In genomic region chr6:159898519-159898918, GRCh38 we compare ENCODE assay signal across 18 cellular contexts. TPM values are rescaled to one million over a fixed set of nuclear protein-coding genes. Genes with fewer than 3 reads are reported as not detected.
DNase-seq lines count a peak whose midpoint lies in the region; ATAC-seq, FAIRE-seq and TF ChIP-seq lines count a peak whose summit lies in the region.
"Had no signal": no experiment of that assay in that cellular context is flagged by ENCODE, and none has a peak within 500 bp of the region (broad histone marks: within the 10 kb centered on the region; RNA-seq: fewer than 3 reads in every experiment).

No MANE protein-coding gene starts in this region.

- H3K27ac ChIP-seq in IMR-90 (ENCODE audit: insufficient read depth, low read length) (no peak overlapping the region), K562 (ENCODE audit: extremely low read depth, low read depth, low read length) (no peak overlapping the region), mesenchymal stem cell (ENCODE audit: low read length, poor library complexity, severe bottlenecking) (no peak overlapping the region), thyroid gland (peak overlapping the region; percentile 43 to 91 (median 66))
- H3K27ac ChIP-seq: BLaER1 had no signal

- H3K36me3 ChIP-seq in IMR-90 (ENCODE audit: control insufficient read depth, insufficient read depth, low read length): no peaks in the 10 kb centered on the region
- H3K36me3 ChIP-seq in K562 (ENCODE audit: control insufficient read depth, insufficient read depth, low read length): no peaks in the 10 kb centered on the region
- H3K36me3 ChIP-seq in mesenchymal stem cell (ENCODE audit: control insufficient read depth in 1 of 2, insufficient read depth in 2 of 2, low read depth in 1 of 2, low read length in 2 of 2): no peaks in the 10 kb centered on the region
- H3K36me3 ChIP-seq in thyroid gland: no peaks in the 10 kb centered on the region
- H3K36me3 ChIP-seq: BLaER1 had no signal

- intact Hi-C loops in IMR-90 (cut with micrococcal nuclease): no loop called here
- intact Hi-C loops in K562 (cut with micrococcal nuclease): no loop called here
- intact Hi-C loops in thyroid gland (cut with DNase I): no loop called here

- no peak for TF ChIP-seq EP300 in K562 (IDR thresholded peaks at IDR 0.05; ENCODE audit: low read length)

- H3K79me1 ChIP-seq in IMR-90 (ENCODE audit: low read depth in 1 of 2, low read length in 2 of 2): no peaks in the 10 kb centered on the region
- H3K79me1 ChIP-seq in mesenchymal stem cell (replicated peaks; ENCODE audit: low read length, poor library complexity, severe bottlenecking): no peaks in the 10 kb centered on the region

- H4K91ac ChIP-seq in IMR-90 (ENCODE audit: insufficient read depth, low read depth, low read length) (peak overlapping the region; percentile 31), mesenchymal stem cell (ENCODE audit: low read length) (no peak overlapping the region)

- H3K4me2 ChIP-seq in IMR-90 (ENCODE audit: low read depth, low read length): no peak overlapping the region
- no peak overlapping the region for H3K4me2 ChIP-seq in K562 (ENCODE audit: insufficient read depth, low read length)
- no peak overlapping the region for H3K4me2 ChIP-seq in mesenchymal stem cell (ENCODE audit: low read length, poor library complexity, severe bottlenecking)
- H3K4me2 ChIP-seq: BLaER1, GM23338 had no signal

- H2BK15ac ChIP-seq in IMR-90 (ENCODE audit: low read depth, low read length): peak overlapping the region; percentile 75; the same call in 2 of the 3 replicates
- H2BK15ac ChIP-seq in mesenchymal stem cell (ENCODE audit: low read depth, poor library complexity, severe bottlenecking): no peak overlapping the region

- H2BK120ac ChIP-seq in IMR-90 (ENCODE audit: low read depth, low read length) (peak overlapping the region; percentile 52), mesenchymal stem cell (ENCODE audit: low read depth, low read length) (no peak overlapping the region)

- H3K4me1 ChIP-seq in IMR-90 (ENCODE audit: control insufficient read depth, insufficient read depth, low read length) (peaks cover 8% of the 10 kb centered on the region), K562 (replicated peaks in 1 of 2; ENCODE audit: control insufficient read depth in 2 of 2, insufficient read depth in 2 of 2, low read length in 2 of 2) (no peaks in the 10 kb centered on the region), mesenchymal stem cell (ENCODE audit: control insufficient read depth, insufficient read depth, low read depth, low read length) (peaks cover 3% of the 10 kb centered on the region), thyroid gland (peaks cover 29 to 34% of the 10 kb centered on the region in 2 donors)
- H3K4me1 ChIP-seq: BLaER1 had no signal

- H3K23ac ChIP-seq in IMR-90 (ENCODE audit: low read depth, low read length) (no peak overlapping the region), mesenchymal stem cell (ENCODE audit: low read length in 2 of 2) (no peak overlapping the region)

- H3K4me3 ChIP-seq in IMR-90 (ENCODE audit: insufficient read depth, low read depth, low read length) (no peak overlapping the region), K562 (no peak overlapping the region), mesenchymal stem cell (ENCODE audit: insufficient read depth in 1 of 2, low read depth in 1 of 2, low read length in 2 of 2) (no peak overlapping the region), thyroid gland (replicated peaks in 1 of 3) (no peak overlapping the region)
- H3K4me3 ChIP-seq: BLaER1, GM23338 had no signal

- no peak overlapping the region for H2BK5ac ChIP-seq in IMR-90 (ENCODE audit: low read depth, low read length, poor library complexity, severe bottlenecking)
- H2BK5ac ChIP-seq in mesenchymal stem cell (ENCODE audit: low read depth, low read length, poor library complexity, severe bottlenecking): no peak overlapping the region

- FAIRE-seq in K562 (lab: Jason Lieb, UNC): no peak
- FAIRE-seq: A204.1, H54 had no signal

- TF ChIP-seq POLR2A in IMR-90 (IDR thresholded peaks at IDR 0.05; ENCODE audit: low read depth, low read length) (no peak), K562 (conservative IDR thresholded peaks at IDR 0.05) (no peak), thyroid gland (IDR thresholded peaks at IDR 0.05) (no peak)

- H3K18ac ChIP-seq in IMR-90 (ENCODE audit: low read depth, low read length) (no peak overlapping the region; the same call in 1 of the 2 replicates), mesenchymal stem cell (ENCODE audit: low read depth in 1 of 2, low read length in 2 of 2) (no peak overlapping the region)

- H3K14ac ChIP-seq in IMR-90 (replicated peaks; ENCODE audit: low read depth, low read length) (no peak overlapping the region; the same call in 1 of the 2 replicates), mesenchymal stem cell (ENCODE audit: low read length in 2 of 2) (no peak overlapping the region)

- peak overlapping the region; percentile 56; the same call in 1 of the 2 replicates for H3K4ac ChIP-seq in IMR-90 (ENCODE audit: low read depth, low read length)
- no peak overlapping the region for H3K4ac ChIP-seq in mesenchymal stem cell (ENCODE audit: low read depth in 1 of 2, low read length in 2 of 2)

- ATAC-seq in IMR-90 (ENCODE audit: low read depth): no peak
- no peak for ATAC-seq in K562
- ATAC-seq in HG02885 (IDR thresholded peaks at IDR 0.05; ENCODE audit: poor library complexity, unreplicated experiment): no peak
- ATAC-seq: GM23338 had no signal

- H2AK9ac ChIP-seq in IMR-90 (replicated peaks; ENCODE audit: low read depth, low read length, poor library complexity): no peak overlapping the region

- H3K9me3 ChIP-seq in IMR-90 (ENCODE audit: control insufficient read depth, insufficient read depth, low read length) (no peaks in the 10 kb centered on the region), K562 (replicated peaks; ENCODE audit: control insufficient read depth, insufficient read depth, low read depth, low read length) (no peaks in the 10 kb centered on the region), mesenchymal stem cell (ENCODE audit: control insufficient read depth, low read length) (no peaks in the 10 kb centered on the region), thyroid gland (no peaks in the 10 kb centered on the region)
- H3K9me3 ChIP-seq: BLaER1 had no signal

- TF ChIP-seq RAD21 in IMR-90 (IDR thresholded peaks at IDR 0.05; ENCODE audit: low read length) (no peak), K562 (CRISPR knock-in tag; conservative IDR thresholded peaks at IDR 0.05 in 1 of 2, IDR thresholded peaks at IDR 0.05 in 1 of 2) (no peak)

- BruUV-seq in IMR-90 (replicated peaks; lab: Mats Ljungman, UMichigan): no TSS peak
- BruUV-seq in K562 (replicated peaks; lab: Mats Ljungman, UMichigan): no TSS peak

- dilution Hi-C loops in IMR-90 (cut with HindIII; ENCODE audit: low sequenced_read_pairs, unreplicated experiment): no loop called here

- DNase-seq in IMR-90: no peak
- DNase-seq in K562 (ENCODE audit: extremely low read depth in 1 of 4, low spot score in 3 of 4): no peak
- no peak for DNase-seq in mesenchymal stem cell
- DNase-seq in thyroid gland: peak; percentile 34 to 59
- no peak for DNase-seq in NCI-H2196 (lab: John Stamatoyannopoulos, UW; ENCODE audit: unreplicated experiment)
- no peak for DNase-seq in NOMO-1 treated with DMSO at 0.1 percent for 48 hours (lab: John Stamatoyannopoulos, UW; ENCODE audit: unreplicated experiment)
- DNase-seq in stimulated activated CD4-positive, alpha-beta T cell treated with anti-CD3 and anti-CD28 coated beads, Interleukin-4, amount 100 ng/mL, for 4 hours: no peak
- DNase-seq: CD4-positive, alpha-beta memory T cell; DMS79 treated with DMSO at 0.1 percent for 48 hours; GF-D8; HCEC 1CT; HFFc6 had no signal

- peak overlapping the region; percentile 90; the same call in 1 of the 2 replicates for H2AK5ac ChIP-seq in IMR-90 (ENCODE audit: low read depth, low read length)
- H2AK5ac ChIP-seq in mesenchymal stem cell (ENCODE audit: low read length, severe bottlenecking): peak overlapping the region; percentile 38

- H3K56ac ChIP-seq in IMR-90 (ENCODE audit: extremely low read depth, insufficient read depth, low read length): no peak overlapping the region

- H4K20me1 ChIP-seq in IMR-90 (ENCODE audit: insufficient read depth, low read length) (no peaks in the 10 kb centered on the region; the same call in 1 of the 2 replicates), K562 (replicated peaks; ENCODE audit: control insufficient read depth, insufficient read depth, low read length) (no peaks in the 10 kb centered on the region)
- H4K20me1 ChIP-seq: BLaER1 had no signal

- 100% methylated on average over 1 of the region's 1 CpG; no CpG with 5 or more reads in 1 of the 2 experiments for WGBS in IMR-90 (ENCODE audit: extremely low coverage in 2 of 2, insufficient read length in 1 of 2), 2 experiments
- WGBS in K562 (ENCODE audit: insufficient coverage, low coverage, missing lambda C conversion rate): 0% methylated on average over 1 of the region's 1 CpG
- WGBS in mesenchymal stem cell: 79% methylated on average over 1 of the region's 1 CpG
- 62 to 77% methylated on average over 1 of the region's 1 CpG for WGBS in thyroid gland, 2 donors

- in situ Hi-C loops in IMR-90 (cut with MboI; ENCODE audit: low sequenced_read_pairs) (no loop called here), K562 (cut with MboI) (no loop called here)

- peaks cover 11% of the 10 kb centered on the region for H3K27me3 ChIP-seq in IMR-90 (ENCODE audit: control insufficient read depth, insufficient read depth, low read length)
- peaks cover 56 to 57% of the 10 kb centered on the region in 2 experiments for H3K27me3 ChIP-seq in K562 (ENCODE audit: control insufficient read depth in 2 of 2, insufficient read depth in 2 of 2, low read length in 2 of 2)
- peaks cover 3 to 5% of the 10 kb centered on the region in 2 experiments for H3K27me3 ChIP-seq in mesenchymal stem cell (ENCODE audit: control insufficient read depth in 1 of 2, insufficient read depth in 1 of 2, low read length in 2 of 2)
- H3K27me3 ChIP-seq in thyroid gland: no peaks in the 10 kb centered on the region
- H3K27me3 ChIP-seq: BLaER1 had no signal

- H2BK12ac ChIP-seq in mesenchymal stem cell (ENCODE audit: low read length in 2 of 2): no peak overlapping the region

- H3K79me2 ChIP-seq in K562 (ENCODE audit: control insufficient read depth, insufficient read depth, low read length): no peaks in the 10 kb centered on the region

- no peak overlapping the region for H2AFZ ChIP-seq in IMR-90 (replicated peaks; ENCODE audit: low read length, poor library complexity)
- no peak overlapping the region for H2AFZ ChIP-seq in K562 (ENCODE audit: low read depth, low read length)
- no peak overlapping the region for H2AFZ ChIP-seq in mesenchymal stem cell (ENCODE audit: low read depth, low read length)
- H2AFZ ChIP-seq: GM23338 had no signal

- H3K9me1 ChIP-seq in IMR-90 (ENCODE audit: insufficient read depth, low read length) (peaks cover 6% of the 10 kb centered on the region), K562 (ENCODE audit: control insufficient read depth, insufficient read depth, low read length) (no peaks in the 10 kb centered on the region)

- H3K9ac ChIP-seq in IMR-90 (ENCODE audit: low read depth, low read length) (no peak overlapping the region), K562 (ENCODE audit: insufficient read depth in 1 of 2, low read depth in 2 of 2, low read length in 2 of 2) (no peak overlapping the region), mesenchymal stem cell (ENCODE audit: low read length) (no peak overlapping the region)
- H3K9ac ChIP-seq: BLaER1 had no signal

- no peak overlapping the region for H4K8ac ChIP-seq in IMR-90 (ENCODE audit: low read depth in 2 of 2, low read length in 2 of 2)
- no peak overlapping the region for H4K8ac ChIP-seq in mesenchymal stem cell (ENCODE audit: low read length)

- H2BK20ac ChIP-seq in IMR-90 (ENCODE audit: low read depth, low read length): no peak overlapping the region

- TF ChIP-seq CTCF in IMR-90 (conservative IDR thresholded peaks at IDR 0.05; ENCODE audit: low read depth, low read length) (no peak), K562 (IDR thresholded peaks at IDR 0.05 in 2 of 3, conservative IDR thresholded peaks at IDR 0.05 in 1 of 3; ENCODE audit: insufficient read depth in 2 of 3, low read depth in 1 of 3, low read length in 3 of 3) (no peak), thyroid gland (IDR thresholded peaks at IDR 0.05) (no peak)

- CTCF ChIA-PET in IMR-90 (lab: Yijun Ruan, JAX) (no interaction called here), K562 (lab: Yijun Ruan, JAX; ENCODE audit: low intra/inter-chr PET ratio) (no interaction called here)

- POLR2A ChIA-PET in IMR-90 (lab: Charles Lee; ENCODE audit: unreplicated experiment): no interaction called here
- POLR2A ChIA-PET in K562 (lab: Yijun Ruan, JAX): no interaction called here

- no peak overlapping the region; the same call in 1 of the 2 replicates for H4K5ac ChIP-seq in IMR-90 (ENCODE audit: low read depth, low read length)

RNA-seq across cellular contexts. Expression of gene MAS1, which starts 7.7 kb away (rescaled TPM):
- total RNA-seq in IMR-90 (2012; rRNA removed) (not detected in 2 replicates), K562 (2014; rRNA removed) (not detected in 2 replicates), K562 (2014; rRNA removed; fragmentation: Illumina TruSeq; extraction: Trizol) (not detected in 2 replicates), K562 (2015; rRNA removed; fragmentation: Illumina TruSeq; extraction: Trizol) (not detected in 2 replicates), K562 (2021) (not detected in 2 replicates), thyroid gland (not detected)
- polyA plus RNA-seq in IMR-90 (2012; rRNA removed) (under 0.01 TPM in 1 of 2 replicates, not detected in the other), K562 (2011; rRNA removed) (not detected in 2 replicates), K562 (2014; fragmentation: Illumina TruSeq; extraction: Trizol) (not detected in 2 replicates), K562 (2014; fragmentation: Nextera tagmentation; extraction: Ambion mirVana) (not detected), K562 (2014; rRNA removed) (not detected in 2 replicates)
- not detected in 2 replicates for polyA plus RNA-seq in IMR-90 (2012; cell fraction: cytosol; rRNA removed)
- polyA plus RNA-seq in IMR-90 (2012; cell fraction: nucleus; rRNA removed; ENCODE audit: low replicate concordance): not detected in 2 replicates
- total RNA-seq in K562 (2011; cell fraction: chromatin; rRNA removed; ENCODE audit: low replicate concordance): not detected in 2 replicates
- total RNA-seq in K562 (2011; cell fraction: nucleolus; rRNA removed): not detected in 2 replicates
- total RNA-seq in K562 (2011; cell fraction: nucleoplasm; rRNA removed): not detected in 2 replicates
- polyA plus RNA-seq in K562 (2011; cell fraction: cytosol; rRNA removed): not detected in 2 replicates
- not detected in 2 replicates for polyA plus RNA-seq in K562 (2011; cell fraction: nucleus; rRNA removed)
- polyA plus RNA-seq in K562 (2012): not detected in 2 replicates
- not detected in 2 replicates for polyA minus RNA-seq in K562 (2011; rRNA and poly(A)+ RNA removed)
- not detected in 2 replicates for polyA minus RNA-seq in K562 (2011; cell fraction: cytosol; rRNA and poly(A)+ RNA removed)
- polyA minus RNA-seq in K562 (2011; cell fraction: nucleus; rRNA and poly(A)+ RNA removed): not detected in 2 replicates
- polyA plus RNA-seq in mesenchymal stem cell (2013, experiment 1 of 2): not detected
- not detected for polyA plus RNA-seq in mesenchymal stem cell (2013, experiment 2 of 2)
- total RNA-seq: CD4-positive, alpha-beta memory T cell; HFFc6 had no signal
- polyA plus RNA-seq: CD14-positive monocyte; CD4-positive, alpha-beta memory T cell; GM23338 had no signal

Comparison
In these comparisons a context has a peak if more than half of its experiments do, and no peak if none do; other contexts are left out.
1. DNase-seq: peak in thyroid gland (2 of 2); none in IMR-90 (single experiment), K562 (0 of 4), mesenchymal stem cell (single experiment), NCI-H2196 (single experiment), NOMO-1 treated with DMSO at 0.1 percent for 48 hours (single experiment) and stimulated activated CD4-positive, alpha-beta T cell treated with anti-CD3 and anti-CD28 coated beads, Interleukin-4, amount 100 ng/mL, for 4 hours (0 of 2).
2. H3K27ac ChIP-seq: peak in thyroid gland (3 of 3); none in IMR-90 (single experiment), K562 (single experiment) and mesenchymal stem cell (single experiment).